ENCODE assay signal across 17 cellular contexts in genomic region chr3:38141952-38142273, GRCh38. TPM values are rescaled to one million over a fixed set of nuclear protein-coding genes. Genes with fewer than 3 reads are reported as not detected.
A peak's percentile ranks its signal among the peaks of the same experiment; 100 is the strongest.
DNase-seq lines count a peak whose midpoint lies in the region; ATAC-seq and TF ChIP-seq lines count a peak whose summit lies in the region.
"Had no signal": no experiment of that assay in that cellular context is flagged by ENCODE, and none has a peak within 500 bp of the region (broad histone marks: within the 10 kb centered on the region; RNA-seq: fewer than 3 reads in every experiment).

No MANE protein-coding gene starts in this region.

- H3K27me3 ChIP-seq in CD4-positive, alpha-beta T cell (ENCODE audit: control insufficient read depth, insufficient read depth, low read length), result no peaks in the 10 kb centered on the region
- H3K27me3 ChIP-seq: upper lobe of left lung had no signal

- H3K27ac Mint-ChIP-seq in CD4-positive, alpha-beta T cell, result peak overlapping the region; percentile 43
- H3K27ac Mint-ChIP-seq in T-helper 17 cell, result peak overlapping the region; percentile 37

- H3K36me3 Mint-ChIP-seq in CD4-positive, alpha-beta T cell (ENCODE audit: low read depth), result peaks cover 53% of the 10 kb centered on the region
- peaks cover 3% of the 10 kb centered on the region for H3K36me3 Mint-ChIP-seq in T-helper 17 cell (ENCODE audit: low read depth)

- DNase-seq in DMS53 (lab: John Stamatoyannopoulos, UW), result peak; percentile 46
- DNase-seq in DMS53 treated with DMSO at 0.1 percent for 48 hours (lab: John Stamatoyannopoulos, UW; ENCODE audit: unreplicated experiment), result no peak
- DNase-seq in CD4-positive, alpha-beta T cell, result no peak
- DNase-seq in T-helper 17 cell, result no peak
- peak; percentile 26 for DNase-seq in myocyte (ENCODE audit: low read depth)
- no peak for DNase-seq in T-helper 2 cell
- DNase-seq in NCI-H146 (lab: John Stamatoyannopoulos, UW), result no peak
- DNase-seq: activated CD4-positive, CD25-positive, alpha-beta regulatory T cell; dermis blood vessel endothelial cell; DMS79 treated with DMSO at 0.1 percent for 48 hours; NCI-H1436; NCI-H446; stimulated activated naive CD4-positive, alpha-beta T cell treated with Interleukin-2 at 50 U/mL for 16 hours; upper lobe of left lung had no signal

- intact Hi-C loops in CD4-positive, alpha-beta T cell (cut with DNase I, micrococcal nuclease), result no loop called here

- peaks cover 9% of the 10 kb centered on the region for H3K9me3 ChIP-seq in CD4-positive, alpha-beta T cell (ENCODE audit: control insufficient read depth, low read length)
- H3K9me3 ChIP-seq in T-helper 17 cell (ENCODE audit: control insufficient read depth, low read length, poor library complexity, severe bottlenecking), result no peaks in the 10 kb centered on the region

- ATAC-seq in CD4-positive, alpha-beta T cell (ENCODE audit: poor library complexity), result no peak
- no peak for ATAC-seq in T-helper 17 cell
- no peak for ATAC-seq in GM19397 (IDR thresholded peaks at IDR 0.05; ENCODE audit: unreplicated experiment)
- ATAC-seq: esophagus mucosa had no signal

- POLR2A ChIA-PET in CD4-positive, alpha-beta T cell (lab: Charles Lee), result interaction anchor here (2.1 kb wide), 1 partner anchor 23 kb away, joined by 16 read pairs; the partner anchor contains the start of gene OXSR1

- peaks cover 41% of the 10 kb centered on the region for H3K4me1 Mint-ChIP-seq in CD4-positive, alpha-beta T cell (ENCODE audit: low read depth)
- peaks cover 37% of the 10 kb centered on the region for H3K4me1 Mint-ChIP-seq in T-helper 17 cell

- TF ChIP-seq CTCF in CD4-positive, alpha-beta T cell (IDR thresholded peaks at IDR 0.05), result no peak

- H3K27ac ChIP-seq in CD4-positive, alpha-beta T cell (ENCODE audit: low read depth, low read length), result no peak overlapping the region
- H3K27ac ChIP-seq: 22Rv1, upper lobe of left lung had no signal

- H3K9me3 Mint-ChIP-seq in CD4-positive, alpha-beta T cell, result no peaks in the 10 kb centered on the region

- H3K27me3 Mint-ChIP-seq in CD4-positive, alpha-beta T cell, result no peaks in the 10 kb centered on the region
- H3K27me3 Mint-ChIP-seq in T-helper 17 cell, result no peaks in the 10 kb centered on the region

- CTCF ChIA-PET in CD4-positive, alpha-beta T cell (lab: Charles Lee), result interaction anchor here (0.6 kb wide), 1 partner anchor 26 kb away, joined by 4 read pairs; no protein-coding TSS in a partner anchor

- H3K4me3 Mint-ChIP-seq in CD4-positive, alpha-beta T cell, result peak overlapping the region; percentile 37
- no peak overlapping the region for H3K4me3 Mint-ChIP-seq in T-helper 17 cell

RNA-seq across cellular contexts. Expression of gene MYD88, which starts 3.5 kb away (rescaled TPM):
- 10 to 100 TPM; 26.9 to 27.2 TPM for total RNA-seq in CD4-positive, alpha-beta T cell
- total RNA-seq in T-helper 17 cell, result 10 to 100 TPM; 44.0 to 45.5 TPM
- 2.3 and 3.8 TPM in 2 replicates for total RNA-seq in myocyte
- polyA plus RNA-seq in myocyte (2012), result 14.2 TPM

RNA-seq across cellular contexts. Expression of gene ACAA1, which starts 5.0 kb away (rescaled TPM):
- total RNA-seq in CD4-positive, alpha-beta T cell, result 10 to 100 TPM; 56.4 to 58.9 TPM
- total RNA-seq in T-helper 17 cell (10 to 100 TPM; 78.2 to 79.3 TPM), myocyte (15.8 and 18.6 TPM in 2 replicates)
- polyA plus RNA-seq in myocyte (2012), result 53.7 TPM

RNA-seq across cellular contexts. Expression of gene OXSR1, which starts 23.4 kb away (rescaled TPM):
- 10 to 100 TPM; 28.3 to 30.3 TPM for total RNA-seq in CD4-positive, alpha-beta T cell
- total RNA-seq in T-helper 17 cell (10 to 100 TPM; 39.8 to 51.9 TPM), myocyte (49.8 and 57.5 TPM in 2 replicates)
- 36.7 TPM for polyA plus RNA-seq in myocyte (2012)

Comparison
In these comparisons a context has a peak if more than half of its experiments do, and no peak if none do; other contexts are left out.
1. DNase-seq: peak in DMS53 (single experiment) and myocyte (single experiment); none in DMS53 treated with DMSO at 0.1 percent for 48 hours (single experiment), CD4-positive, alpha-beta T cell (0 of 10), T-helper 17 cell (0 of 3), T-helper 2 cell (0 of 5) and NCI-H146 (single experiment).